ENCODE assay signal across 8 cellular contexts in the genomic region with DNA sequence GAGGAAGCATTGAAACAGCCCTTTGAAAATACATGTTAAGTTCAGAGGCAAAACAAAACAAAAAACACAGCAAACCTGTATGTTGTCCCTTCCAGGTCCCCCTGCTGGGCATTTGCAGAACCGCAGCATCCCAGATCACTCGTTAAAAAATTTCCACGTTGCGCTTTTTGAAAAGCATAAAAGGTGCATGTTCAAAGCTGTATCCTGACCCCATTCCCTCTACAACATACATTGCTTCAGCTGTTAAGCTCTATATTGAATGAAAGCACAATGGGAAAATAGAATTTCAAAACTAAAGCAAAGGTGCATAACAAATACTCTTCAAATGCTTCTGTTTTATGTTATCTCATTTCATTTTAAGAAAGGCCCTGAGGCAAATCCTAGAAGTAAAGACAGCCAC.
DNase-seq lines count a peak whose midpoint lies in the region; ATAC-seq and TF ChIP-seq lines count a peak whose summit lies in the region.

No MANE protein-coding gene starts in this region.

- no peaks in the 10 kb centered on the region for H3K4me1 Mint-ChIP-seq in activated naive CD8-positive, alpha-beta T cell treated with anti-CD3 and anti-CD28 coated beads for 36 hours

- H3K4me3 Mint-ChIP-seq in activated naive CD8-positive, alpha-beta T cell treated with anti-CD3 and anti-CD28 coated beads for 36 hours: no peak overlapping the region

- H3K27ac ChIP-seq in right cardiac atrium (ENCODE audit: low read length): no peak overlapping the region

- no peaks in the 10 kb centered on the region for H3K36me3 Mint-ChIP-seq in activated naive CD8-positive, alpha-beta T cell treated with anti-CD3 and anti-CD28 coated beads for 36 hours

- peak; percentile 91 for TF ChIP-seq CTCF in AG10803 (conservative IDR thresholded peaks at IDR 0.05; ENCODE audit: low read length)
- TF ChIP-seq CTCF in GM20000 (IDR thresholded peaks at IDR 0.05; ENCODE audit: extremely low read depth, missing control alignments): peak; percentile 69

- peaks cover 7% of the 10 kb centered on the region for H3K27me3 Mint-ChIP-seq in activated naive CD8-positive, alpha-beta T cell treated with anti-CD3 and anti-CD28 coated beads for 36 hours

- DNase-seq in AG10803 (ENCODE audit: low read depth) (peak; percentile 44), GM20000 (ENCODE audit: low spot score) (peak; percentile 27), OCI-M1 (lab: John Stamatoyannopoulos, UW) (peak; percentile 57), right cardiac atrium (peak; percentile 59 to 84 (median 73)), NCI-H2107 (lab: John Stamatoyannopoulos, UW) (no peak)
- peak; percentile 8 for DNase-seq in activated naive CD8-positive, alpha-beta T cell treated with anti-CD3 and anti-CD28 coated beads for 36 hours
- peak in 3 of 4 experiments; percentile 4 to 25 (median 12) for DNase-seq in stimulated activated CD4-positive, alpha-beta T cell treated with anti-CD3 and anti-CD28 coated beads, Interleukin-1b, Interleukin-23, amount 100 ng/mL, for 24 hours (ENCODE audit: low read depth in 4 of 4, low spot score in 1 of 4)

- WGBS in right cardiac atrium: 21% methylated on average over 4 of the region's 4 CpGs

- no peak overlapping the region for H3K4me3 ChIP-seq in AG10803 (ENCODE audit: low read length)
- H3K4me3 ChIP-seq in right cardiac atrium (ENCODE audit: low read length): no peak overlapping the region

- H3K4me1 ChIP-seq in right cardiac atrium (ENCODE audit: control insufficient read depth, insufficient read depth, low read length): no peaks in the 10 kb centered on the region

- H3K27me3 ChIP-seq in right cardiac atrium (ENCODE audit: control insufficient read depth, insufficient read depth): no peaks in the 10 kb centered on the region

- ATAC-seq in right cardiac atrium (no peak), GM21515 (IDR thresholded peaks at IDR 0.05; ENCODE audit: unreplicated experiment) (no peak)

- intact Hi-C loops in right cardiac atrium (cut with DNase I): loop anchor here (5.0 to 10.0 kb wide), 6 partner anchors 56 to 429 kb away; partner anchors contain the start of gene THSD4 (in 1 of the 4)

- H3K27ac Mint-ChIP-seq in activated naive CD8-positive, alpha-beta T cell treated with anti-CD3 and anti-CD28 coated beads for 36 hours: no peak overlapping the region

- H3K9me3 ChIP-seq in right cardiac atrium (ENCODE audit: control insufficient read depth, low read length): no peaks in the 10 kb centered on the region

- H3K9me3 Mint-ChIP-seq in activated naive CD8-positive, alpha-beta T cell treated with anti-CD3 and anti-CD28 coated beads for 36 hours: no peaks in the 10 kb centered on the region
